In the genomic region with DNA sequence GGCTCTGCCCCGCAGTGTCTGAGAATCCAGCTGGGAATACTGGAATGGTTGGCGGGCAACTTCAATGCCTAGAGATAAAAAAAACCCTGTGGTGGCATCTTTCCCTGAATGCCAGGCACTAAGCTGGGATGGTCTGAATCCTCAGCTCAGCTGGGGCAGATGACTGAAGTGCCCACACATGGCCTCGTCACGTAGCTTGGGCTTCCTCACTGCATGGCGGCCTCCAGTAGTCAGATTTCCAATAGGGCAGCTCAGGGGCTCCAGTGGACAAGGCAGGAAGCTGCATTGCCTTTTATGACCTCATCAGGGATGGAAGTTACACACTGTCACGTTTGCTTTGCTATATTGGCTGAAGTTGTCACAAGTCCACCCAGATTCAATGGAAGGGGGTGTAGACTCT, we compare ENCODE assay signal across 2 cellular contexts.
A peak's percentile ranks its signal among the peaks of the same experiment; 100 is the strongest.
TF ChIP-seq lines count a peak whose summit lies in the region.

No MANE protein-coding gene starts in this region.

TF ChIP-seq in HepG2, 621 proteins besides CTCF, POLR2A, EP300 and RAD21:
- TF ChIP-seq ZNF703 (CRISPR knock-in tag; IDR thresholded peaks at IDR 0.05; ENCODE audit: borderline replicate concordance) (no peak), CREB1 (IDR thresholded peaks at IDR 0.05) (0 out of 2 replicates have a peak, but pooled peaks have one; percentile 19), CREB1 (CRISPR knock-in tag; IDR thresholded peaks at IDR 0.05) (no peak)
TF ChIP-seq in HepG2: peak in this region for 1.

TF ChIP-seq in K562, 482 proteins besides CTCF, POLR2A, EP300 and RAD21:
- TF ChIP-seq BRD4 (IDR thresholded peaks at IDR 0.05), result no peak
- peak; percentile 33 to 84 (median 65) for TF ChIP-seq YY1 (IDR thresholded peaks at IDR 0.05; ENCODE audit: borderline replicate concordance in 1 of 3, control insufficient read depth in 1 of 3, extremely low read depth in 1 of 3, insufficient read depth in 3 of 3, insufficient read length in 1 of 3, insufficient replicate concordance in 2 of 3, low read depth in 1 of 3, low read length in 2 of 3)
- no peak for TF ChIP-seq PRDM10 (IDR thresholded peaks at IDR 0.05; ENCODE audit: partially characterized antibody)
- TF ChIP-seq SMC3 (conservative IDR thresholded peaks at IDR 0.05; ENCODE audit: insufficient read depth, low read depth, low read length), result no peak
- no peak for TF ChIP-seq NFE2 (IDR thresholded peaks at IDR 0.05; ENCODE audit: low read depth)
- TF ChIP-seq CHD4 (IDR thresholded peaks at IDR 0.05; ENCODE audit: insufficient read depth, insufficient replicate concordance, low read depth, low read length, poor library complexity, severe bottlenecking), result no peak
